ENCODE assay signal across 20 cellular contexts in the genomic region with DNA sequence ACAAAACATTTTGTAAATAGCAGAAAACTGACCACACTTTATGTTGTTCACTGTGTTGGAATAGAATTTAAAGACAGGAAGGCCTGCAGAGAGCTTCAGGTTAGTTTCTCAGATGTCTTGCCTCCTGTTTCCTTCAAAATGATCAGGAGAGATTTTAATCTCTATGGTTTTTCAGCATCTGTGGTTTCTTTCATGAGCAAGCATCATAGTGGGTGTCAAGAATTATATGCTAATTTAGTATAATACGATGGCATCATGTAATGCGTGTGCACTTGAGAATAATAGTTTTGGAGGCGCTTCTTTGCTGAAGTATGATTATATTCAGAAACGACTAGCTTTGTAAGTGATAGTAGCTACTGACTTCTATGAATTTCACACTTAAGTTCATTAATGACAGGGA.
"Had no signal": no experiment of that assay in that cellular context is flagged by ENCODE, and none has a peak within 500 bp of the region (broad histone marks: within the 10 kb centered on the region; RNA-seq: fewer than 3 reads in every experiment).

No MANE protein-coding gene starts in this region.

- H3K36me3 Mint-ChIP-seq: memory B cell, WTC11 had no signal

- H3K4me3 ChIP-seq: coronary artery, esophagus squamous epithelium, gastrocnemius medialis, pancreas, right lobe of liver, skin epidermis, transverse colon, uterus had no signal

- H3K27ac ChIP-seq: coronary artery, esophagus squamous epithelium, gastrocnemius medialis, pancreas, right lobe of liver, skin epidermis, transverse colon, uterus had no signal

- H3K27me3 Mint-ChIP-seq: activated CD4-positive, alpha-beta memory T cell treated with anti-CD3 and anti-CD28 coated beads, Interleukin-2, amount 10 ng/mL, durations not matched to agents 7 days and 5 days had no signal

- H3K4me3 Mint-ChIP-seq: activated CD4-positive, alpha-beta memory T cell treated with anti-CD3 and anti-CD28 coated beads, Interleukin-2, amount 10 ng/mL, durations not matched to agents 7 days and 5 days; activated CD4-positive, alpha-beta T cell treated with anti-CD3 and anti-CD28 coated beads, Interleukin-2, amount 10 ng/mL, durations not matched to agents 24 days and 14 days; endodermal cell; memory B cell; nephron progenitor cell; WTC11 had no signal

- H3K9me3 ChIP-seq: esophagus squamous epithelium, gastrocnemius medialis, pancreas, right lobe of liver, transverse colon, uterus had no signal

- ATAC-seq: gastrocnemius medialis, pancreas, right lobe of liver, WTC11 had no signal

- H3K36me3 ChIP-seq: esophagus squamous epithelium, gastrocnemius medialis, pancreas, right lobe of liver, transverse colon, uterus had no signal

- H3K27me3 ChIP-seq: esophagus squamous epithelium, gastrocnemius medialis, pancreas, right lobe of liver, transverse colon, uterus had no signal

- H3K4me1 ChIP-seq: pancreas, right lobe of liver, transverse colon, uterus had no signal

- H3K27ac Mint-ChIP-seq: activated CD4-positive, alpha-beta memory T cell treated with anti-CD3 and anti-CD28 coated beads, Interleukin-2, amount 10 ng/mL, durations not matched to agents 7 days and 5 days; activated CD4-positive, alpha-beta T cell treated with anti-CD3 and anti-CD28 coated beads, Interleukin-2, amount 10 ng/mL, durations not matched to agents 24 days and 14 days; endodermal cell; memory B cell; nephron progenitor cell; WTC11 had no signal

- DNase-seq: activated CD4-positive, alpha-beta memory T cell treated with anti-CD3 and anti-CD28 coated beads, Interleukin-2, amount 10 ng/mL, durations not matched to agents 7 days and 5 days; activated CD4-positive, alpha-beta T cell treated with anti-CD3 and anti-CD28 coated beads, Interleukin-2, amount 10 ng/mL, durations not matched to agents 24 days and 14 days; activated effector memory CD4-positive, alpha-beta T cell treated with Interleukin-2 at 50 U/mL for 16 hours; cerebellar nuclear complex; endodermal cell; esophagus squamous epithelium; gastrocnemius medialis; head of caudate nucleus; nephron progenitor cell; pancreas; right lobe of liver; stimulated activated CD4-positive, alpha-beta T cell treated with anti-CD3 and anti-CD28 coated beads, Interleukin-1b, Interleukin-23, amount 100 ng/mL, for 48 hours; T-helper 1 cell; T1000; transverse colon; uterus had no signal

- H3K4me1 Mint-ChIP-seq: memory B cell had no signal
